In genomic region chr1:150613061-150613920, GRCh38 we compare ENCODE assay signal across 1 cellular context.
TF ChIP-seq lines count a peak whose summit lies in the region.

No MANE protein-coding gene starts in this region.

TF ChIP-seq in K562, 482 proteins besides CTCF, POLR2A, EP300 and RAD21 (continued from another document and continues in another):
- TF ChIP-seq, protein P1, sequence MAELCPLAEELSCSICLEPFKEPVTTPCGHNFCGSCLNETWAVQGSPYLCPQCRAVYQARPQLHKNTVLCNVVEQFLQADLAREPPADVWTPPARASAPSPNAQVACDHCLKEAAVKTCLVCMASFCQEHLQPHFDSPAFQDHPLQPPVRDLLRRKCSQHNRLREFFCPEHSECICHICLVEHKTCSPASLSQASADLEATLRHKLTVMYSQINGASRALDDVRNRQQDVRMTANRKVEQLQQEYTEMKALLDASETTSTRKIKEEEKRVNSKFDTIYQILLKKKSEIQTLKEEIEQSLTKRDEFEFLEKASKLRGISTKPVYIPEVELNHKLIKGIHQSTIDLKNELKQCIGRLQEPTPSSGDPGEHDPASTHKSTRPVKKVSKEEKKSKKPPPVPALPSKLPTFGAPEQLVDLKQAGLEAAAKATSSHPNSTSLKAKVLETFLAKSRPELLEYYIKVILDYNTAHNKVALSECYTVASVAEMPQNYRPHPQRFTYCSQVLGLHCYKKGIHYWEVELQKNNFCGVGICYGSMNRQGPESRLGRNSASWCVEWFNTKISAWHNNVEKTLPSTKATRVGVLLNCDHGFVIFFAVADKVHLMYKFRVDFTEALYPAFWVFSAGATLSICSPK (IDR thresholded peaks at IDR 0.05; ENCODE audit: borderline replicate concordance): no peak
- TF ChIP-seq ZNF699 (CRISPR knock-in tag; IDR thresholded peaks at IDR 0.05; ENCODE audit: insufficient replicate concordance) (no peak), GTF2A2 (tag; IDR thresholded peaks at IDR 0.05) (peak; percentile 42; the same call in 1 of the 2 replicates), BRD4 (IDR thresholded peaks at IDR 0.05) (peak; percentile 59; the same call in 1 of the 2 replicates), DNMT1 (IDR thresholded peaks at IDR 0.05) (no peak), IRF2 (CRISPR knock-in tag; IDR thresholded peaks at IDR 0.05) (no peak), C11orf30 (IDR thresholded peaks at IDR 0.05; ENCODE audit: low read depth) (peak; percentile 81), RBM34 (IDR thresholded peaks at IDR 0.05; ENCODE audit: borderline replicate concordance, insufficient read depth, low read length) (no peak), TGIF2 (CRISPR knock-in tag; IDR thresholded peaks at IDR 0.05) (no peak), PTTG1 (tag; IDR thresholded peaks at IDR 0.05; ENCODE audit: low read depth) (peak; percentile 52), CBFA2T3 (IDR thresholded peaks at IDR 0.05) (peak; percentile 74), GATAD2B (IDR thresholded peaks at IDR 0.05; ENCODE audit: borderline replicate concordance) (no peak), ZNF175 (CRISPR knock-in tag; IDR thresholded peaks at IDR 0.05; ENCODE audit: low read depth) (peak; percentile 97), ZNF551 (CRISPR knock-in tag; IDR thresholded peaks at IDR 0.05) (no peak), ZBED1 (IDR thresholded peaks at IDR 0.05) (no peak), BCL6 (CRISPR knock-in tag; IDR thresholded peaks at IDR 0.05) (no peak), SRSF3 (IDR thresholded peaks at IDR 0.05; ENCODE audit: insufficient read depth, low read length) (no peak), MYBL2 (IDR thresholded peaks at IDR 0.05; ENCODE audit: low read depth) (no peak), MYBL2 (CRISPR knock-in tag; IDR thresholded peaks at IDR 0.05; ENCODE audit: borderline replicate concordance) (no peak), SAP30 (IDR thresholded peaks at IDR 0.05; ENCODE audit: borderline replicate concordance, insufficient read depth, low read depth, low read length, poor library complexity, severe bottlenecking) (no peak), BDP1 (IDR thresholded peaks at IDR 0.05; ENCODE audit: insufficient read depth, insufficient read length) (no peak), ETV5 (CRISPR knock-in tag; IDR thresholded peaks at IDR 0.05; ENCODE audit: low read depth) (peak; percentile 78; the same call in 1 of the 2 replicates), TRIM28 (IDR thresholded peaks at IDR 0.05) (no peak), ZNF316 (IDR thresholded peaks at IDR 0.05) (peak; percentile 84), CLOCK (CRISPR knock-in tag; IDR thresholded peaks at IDR 0.05; ENCODE audit: borderline replicate concordance) (no peak), EZH2 (IDR thresholded peaks at IDR 0.05; ENCODE audit: borderline replicate concordance, low read depth, low read length) (no peak), NFYB (IDR thresholded peaks at IDR 0.05; ENCODE audit: extremely low read depth, insufficient read length) (no peak), ZBTB26 (CRISPR knock-in tag; IDR thresholded peaks at IDR 0.05) (no peak), U2AF1 (optimal IDR thresholded peaks at IDR 0.05; ENCODE audit: low read depth, low read length) (no peak), DIDO1 (tag; IDR thresholded peaks at IDR 0.05; ENCODE audit: low read depth) (no peak), SAFB (IDR thresholded peaks at IDR 0.05; ENCODE audit: borderline replicate concordance, low read depth, low read length) (no peak), ESRRB (CRISPR knock-in tag; IDR thresholded peaks at IDR 0.05; ENCODE audit: borderline replicate concordance) (no peak), RFX7 (CRISPR knock-in tag; IDR thresholded peaks at IDR 0.05) (no peak), ZFP36 (IDR thresholded peaks at IDR 0.05; ENCODE audit: low read depth, low read length, partially characterized antibody) (no peak), HDAC3 (IDR thresholded peaks at IDR 0.05; ENCODE audit: borderline replicate concordance, partially characterized antibody) (peak; percentile 80), POLR3G (IDR thresholded peaks at IDR 0.05; ENCODE audit: extremely low read depth, insufficient read length, insufficient replicate concordance) (no peak)
- TF ChIP-seq, protein P2, sequence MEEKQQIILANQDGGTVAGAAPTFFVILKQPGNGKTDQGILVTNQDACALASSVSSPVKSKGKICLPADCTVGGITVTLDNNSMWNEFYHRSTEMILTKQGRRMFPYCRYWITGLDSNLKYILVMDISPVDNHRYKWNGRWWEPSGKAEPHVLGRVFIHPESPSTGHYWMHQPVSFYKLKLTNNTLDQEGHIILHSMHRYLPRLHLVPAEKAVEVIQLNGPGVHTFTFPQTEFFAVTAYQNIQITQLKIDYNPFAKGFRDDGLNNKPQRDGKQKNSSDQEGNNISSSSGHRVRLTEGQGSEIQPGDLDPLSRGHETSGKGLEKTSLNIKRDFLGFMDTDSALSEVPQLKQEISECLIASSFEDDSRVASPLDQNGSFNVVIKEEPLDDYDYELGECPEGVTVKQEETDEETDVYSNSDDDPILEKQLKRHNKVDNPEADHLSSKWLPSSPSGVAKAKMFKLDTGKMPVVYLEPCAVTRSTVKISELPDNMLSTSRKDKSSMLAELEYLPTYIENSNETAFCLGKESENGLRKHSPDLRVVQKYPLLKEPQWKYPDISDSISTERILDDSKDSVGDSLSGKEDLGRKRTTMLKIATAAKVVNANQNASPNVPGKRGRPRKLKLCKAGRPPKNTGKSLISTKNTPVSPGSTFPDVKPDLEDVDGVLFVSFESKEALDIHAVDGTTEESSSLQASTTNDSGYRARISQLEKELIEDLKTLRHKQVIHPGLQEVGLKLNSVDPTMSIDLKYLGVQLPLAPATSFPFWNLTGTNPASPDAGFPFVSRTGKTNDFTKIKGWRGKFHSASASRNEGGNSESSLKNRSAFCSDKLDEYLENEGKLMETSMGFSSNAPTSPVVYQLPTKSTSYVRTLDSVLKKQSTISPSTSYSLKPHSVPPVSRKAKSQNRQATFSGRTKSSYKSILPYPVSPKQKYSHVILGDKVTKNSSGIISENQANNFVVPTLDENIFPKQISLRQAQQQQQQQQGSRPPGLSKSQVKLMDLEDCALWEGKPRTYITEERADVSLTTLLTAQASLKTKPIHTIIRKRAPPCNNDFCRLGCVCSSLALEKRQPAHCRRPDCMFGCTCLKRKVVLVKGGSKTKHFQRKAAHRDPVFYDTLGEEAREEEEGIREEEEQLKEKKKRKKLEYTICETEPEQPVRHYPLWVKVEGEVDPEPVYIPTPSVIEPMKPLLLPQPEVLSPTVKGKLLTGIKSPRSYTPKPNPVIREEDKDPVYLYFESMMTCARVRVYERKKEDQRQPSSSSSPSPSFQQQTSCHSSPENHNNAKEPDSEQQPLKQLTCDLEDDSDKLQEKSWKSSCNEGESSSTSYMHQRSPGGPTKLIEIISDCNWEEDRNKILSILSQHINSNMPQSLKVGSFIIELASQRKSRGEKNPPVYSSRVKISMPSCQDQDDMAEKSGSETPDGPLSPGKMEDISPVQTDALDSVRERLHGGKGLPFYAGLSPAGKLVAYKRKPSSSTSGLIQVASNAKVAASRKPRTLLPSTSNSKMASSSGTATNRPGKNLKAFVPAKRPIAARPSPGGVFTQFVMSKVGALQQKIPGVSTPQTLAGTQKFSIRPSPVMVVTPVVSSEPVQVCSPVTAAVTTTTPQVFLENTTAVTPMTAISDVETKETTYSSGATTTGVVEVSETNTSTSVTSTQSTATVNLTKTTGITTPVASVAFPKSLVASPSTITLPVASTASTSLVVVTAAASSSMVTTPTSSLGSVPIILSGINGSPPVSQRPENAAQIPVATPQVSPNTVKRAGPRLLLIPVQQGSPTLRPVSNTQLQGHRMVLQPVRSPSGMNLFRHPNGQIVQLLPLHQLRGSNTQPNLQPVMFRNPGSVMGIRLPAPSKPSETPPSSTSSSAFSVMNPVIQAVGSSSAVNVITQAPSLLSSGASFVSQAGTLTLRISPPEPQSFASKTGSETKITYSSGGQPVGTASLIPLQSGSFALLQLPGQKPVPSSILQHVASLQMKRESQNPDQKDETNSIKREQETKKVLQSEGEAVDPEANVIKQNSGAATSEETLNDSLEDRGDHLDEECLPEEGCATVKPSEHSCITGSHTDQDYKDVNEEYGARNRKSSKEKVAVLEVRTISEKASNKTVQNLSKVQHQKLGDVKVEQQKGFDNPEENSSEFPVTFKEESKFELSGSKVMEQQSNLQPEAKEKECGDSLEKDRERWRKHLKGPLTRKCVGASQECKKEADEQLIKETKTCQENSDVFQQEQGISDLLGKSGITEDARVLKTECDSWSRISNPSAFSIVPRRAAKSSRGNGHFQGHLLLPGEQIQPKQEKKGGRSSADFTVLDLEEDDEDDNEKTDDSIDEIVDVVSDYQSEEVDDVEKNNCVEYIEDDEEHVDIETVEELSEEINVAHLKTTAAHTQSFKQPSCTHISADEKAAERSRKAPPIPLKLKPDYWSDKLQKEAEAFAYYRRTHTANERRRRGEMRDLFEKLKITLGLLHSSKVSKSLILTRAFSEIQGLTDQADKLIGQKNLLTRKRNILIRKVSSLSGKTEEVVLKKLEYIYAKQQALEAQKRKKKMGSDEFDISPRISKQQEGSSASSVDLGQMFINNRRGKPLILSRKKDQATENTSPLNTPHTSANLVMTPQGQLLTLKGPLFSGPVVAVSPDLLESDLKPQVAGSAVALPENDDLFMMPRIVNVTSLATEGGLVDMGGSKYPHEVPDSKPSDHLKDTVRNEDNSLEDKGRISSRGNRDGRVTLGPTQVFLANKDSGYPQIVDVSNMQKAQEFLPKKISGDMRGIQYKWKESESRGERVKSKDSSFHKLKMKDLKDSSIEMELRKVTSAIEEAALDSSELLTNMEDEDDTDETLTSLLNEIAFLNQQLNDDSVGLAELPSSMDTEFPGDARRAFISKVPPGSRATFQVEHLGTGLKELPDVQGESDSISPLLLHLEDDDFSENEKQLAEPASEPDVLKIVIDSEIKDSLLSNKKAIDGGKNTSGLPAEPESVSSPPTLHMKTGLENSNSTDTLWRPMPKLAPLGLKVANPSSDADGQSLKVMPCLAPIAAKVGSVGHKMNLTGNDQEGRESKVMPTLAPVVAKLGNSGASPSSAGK (IDR thresholded peaks at IDR 0.05): peak; percentile 76
- TF ChIP-seq, protein P3, sequence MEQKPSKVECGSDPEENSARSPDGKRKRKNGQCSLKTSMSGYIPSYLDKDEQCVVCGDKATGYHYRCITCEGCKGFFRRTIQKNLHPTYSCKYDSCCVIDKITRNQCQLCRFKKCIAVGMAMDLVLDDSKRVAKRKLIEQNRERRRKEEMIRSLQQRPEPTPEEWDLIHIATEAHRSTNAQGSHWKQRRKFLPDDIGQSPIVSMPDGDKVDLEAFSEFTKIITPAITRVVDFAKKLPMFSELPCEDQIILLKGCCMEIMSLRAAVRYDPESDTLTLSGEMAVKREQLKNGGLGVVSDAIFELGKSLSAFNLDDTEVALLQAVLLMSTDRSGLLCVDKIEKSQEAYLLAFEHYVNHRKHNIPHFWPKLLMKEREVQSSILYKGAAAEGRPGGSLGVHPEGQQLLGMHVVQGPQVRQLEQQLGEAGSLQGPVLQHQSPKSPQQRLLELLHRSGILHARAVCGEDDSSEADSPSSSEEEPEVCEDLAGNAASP (IDR thresholded peaks at IDR 0.05): no peak
- TF ChIP-seq, protein P4, sequence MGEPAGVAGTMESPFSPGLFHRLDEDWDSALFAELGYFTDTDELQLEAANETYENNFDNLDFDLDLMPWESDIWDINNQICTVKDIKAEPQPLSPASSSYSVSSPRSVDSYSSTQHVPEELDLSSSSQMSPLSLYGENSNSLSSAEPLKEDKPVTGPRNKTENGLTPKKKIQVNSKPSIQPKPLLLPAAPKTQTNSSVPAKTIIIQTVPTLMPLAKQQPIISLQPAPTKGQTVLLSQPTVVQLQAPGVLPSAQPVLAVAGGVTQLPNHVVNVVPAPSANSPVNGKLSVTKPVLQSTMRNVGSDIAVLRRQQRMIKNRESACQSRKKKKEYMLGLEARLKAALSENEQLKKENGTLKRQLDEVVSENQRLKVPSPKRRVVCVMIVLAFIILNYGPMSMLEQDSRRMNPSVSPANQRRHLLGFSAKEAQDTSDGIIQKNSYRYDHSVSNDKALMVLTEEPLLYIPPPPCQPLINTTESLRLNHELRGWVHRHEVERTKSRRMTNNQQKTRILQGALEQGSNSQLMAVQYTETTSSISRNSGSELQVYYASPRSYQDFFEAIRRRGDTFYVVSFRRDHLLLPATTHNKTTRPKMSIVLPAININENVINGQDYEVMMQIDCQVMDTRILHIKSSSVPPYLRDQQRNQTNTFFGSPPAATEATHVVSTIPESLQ (CRISPR knock-in tag; IDR thresholded peaks at IDR 0.05): no peak
- TF ChIP-seq, protein P5, sequence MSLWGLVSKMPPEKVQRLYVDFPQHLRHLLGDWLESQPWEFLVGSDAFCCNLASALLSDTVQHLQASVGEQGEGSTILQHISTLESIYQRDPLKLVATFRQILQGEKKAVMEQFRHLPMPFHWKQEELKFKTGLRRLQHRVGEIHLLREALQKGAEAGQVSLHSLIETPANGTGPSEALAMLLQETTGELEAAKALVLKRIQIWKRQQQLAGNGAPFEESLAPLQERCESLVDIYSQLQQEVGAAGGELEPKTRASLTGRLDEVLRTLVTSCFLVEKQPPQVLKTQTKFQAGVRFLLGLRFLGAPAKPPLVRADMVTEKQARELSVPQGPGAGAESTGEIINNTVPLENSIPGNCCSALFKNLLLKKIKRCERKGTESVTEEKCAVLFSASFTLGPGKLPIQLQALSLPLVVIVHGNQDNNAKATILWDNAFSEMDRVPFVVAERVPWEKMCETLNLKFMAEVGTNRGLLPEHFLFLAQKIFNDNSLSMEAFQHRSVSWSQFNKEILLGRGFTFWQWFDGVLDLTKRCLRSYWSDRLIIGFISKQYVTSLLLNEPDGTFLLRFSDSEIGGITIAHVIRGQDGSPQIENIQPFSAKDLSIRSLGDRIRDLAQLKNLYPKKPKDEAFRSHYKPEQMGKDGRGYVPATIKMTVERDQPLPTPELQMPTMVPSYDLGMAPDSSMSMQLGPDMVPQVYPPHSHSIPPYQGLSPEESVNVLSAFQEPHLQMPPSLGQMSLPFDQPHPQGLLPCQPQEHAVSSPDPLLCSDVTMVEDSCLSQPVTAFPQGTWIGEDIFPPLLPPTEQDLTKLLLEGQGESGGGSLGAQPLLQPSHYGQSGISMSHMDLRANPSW (CRISPR knock-in tag; IDR thresholded peaks at IDR 0.05): no peak
